ENCODE assay signal across 27 cellular contexts in genomic region chr1:33562563-33562962, GRCh38.
"Had no signal": no experiment of that assay in that cellular context is flagged by ENCODE, and none has a peak within 500 bp of the region (broad histone marks: within the 10 kb centered on the region; RNA-seq: fewer than 3 reads in every experiment).

No MANE protein-coding gene starts in this region.

- H3K36me3 ChIP-seq: colonic mucosa, esophagus squamous epithelium, gastrocnemius medialis, heart right ventricle, left lung had no signal

- FAIRE-seq: endometrium, islet of Langerhans, keratinocyte had no signal

- H3K27ac ChIP-seq: colonic mucosa, epithelial cell of prostate, esophagus squamous epithelium, gastrocnemius medialis, heart right ventricle, left lung had no signal

- H3K27me3 ChIP-seq: colonic mucosa, gastrocnemius medialis, heart right ventricle, left lung had no signal

- ATAC-seq: effector memory CD8-positive, alpha-beta T cell; esophagus mucosa; gastrocnemius medialis; left cardiac atrium; left lung; naive thymus-derived CD4-positive, alpha-beta T cell had no signal

- H3K4me1 ChIP-seq: colonic mucosa, esophagus squamous epithelium, gastrocnemius medialis, left lung had no signal

- DNase-seq: colonic mucosa; cortex of kidney; effector CD8-positive, alpha-beta T cell; effector memory CD8-positive, alpha-beta T cell; endodermal cell; erythroblast; esophagus squamous epithelium; foreskin fibroblast; foreskin melanocyte; gastrocnemius medialis; glutamatergic neuron; head of caudate nucleus; heart right ventricle; hippocampal formation; left cardiac atrium; left lung; left ventricle myocardium superior; mammary epithelial cell; mesendoderm; midbrain; naive thymus-derived CD4-positive, alpha-beta T cell had no signal

- H3K4me3 ChIP-seq: colonic mucosa, esophagus squamous epithelium, gastrocnemius medialis, heart right ventricle, left lung, lung had no signal

- H3K9me3 ChIP-seq: colonic mucosa, esophagus squamous epithelium, gastrocnemius medialis, left lung had no signal
